ENCODE assay signal across 10 cellular contexts in the genomic region with DNA sequence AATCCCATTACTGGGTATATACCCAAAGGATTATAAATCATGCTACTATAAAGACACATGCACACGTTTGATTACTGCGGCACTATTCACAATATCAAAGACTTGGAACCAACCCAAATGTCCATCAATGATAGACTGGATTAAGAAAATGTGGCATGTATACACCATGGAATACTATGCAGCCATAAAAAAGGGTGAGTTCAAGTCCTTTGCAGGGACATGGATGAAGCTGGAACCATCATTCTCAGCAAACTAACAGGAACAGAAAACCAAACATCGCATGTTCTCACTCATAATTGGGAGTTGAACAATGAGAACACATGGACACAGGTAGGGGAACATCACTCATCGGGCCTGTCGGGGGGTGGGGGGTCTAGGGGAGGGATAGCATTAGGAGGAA. TPM values are rescaled to one million over a fixed set of nuclear protein-coding genes. Genes with fewer than 3 reads are reported as not detected.
"Had no signal": no experiment of that assay in that cellular context is flagged by ENCODE, and none has a peak within 500 bp of the region (broad histone marks: within the 10 kb centered on the region; RNA-seq: fewer than 3 reads in every experiment).

No MANE protein-coding gene starts in this region.

RNA-seq across cellular contexts. Expression of a gene that starts 54.7 kb away (rescaled TPM):
- total RNA-seq: OCI-LY7, PC-3, PC-9, Right ventricle myocardium inferior, Right ventricle myocardium superior, RPMI7951, SJCRH30, SJSA1, SK-MEL-5 had no signal
- polyA plus RNA-seq: SK-N-SH had no signal
